ENCODE assay signal across 8 cellular contexts in the genomic region with DNA sequence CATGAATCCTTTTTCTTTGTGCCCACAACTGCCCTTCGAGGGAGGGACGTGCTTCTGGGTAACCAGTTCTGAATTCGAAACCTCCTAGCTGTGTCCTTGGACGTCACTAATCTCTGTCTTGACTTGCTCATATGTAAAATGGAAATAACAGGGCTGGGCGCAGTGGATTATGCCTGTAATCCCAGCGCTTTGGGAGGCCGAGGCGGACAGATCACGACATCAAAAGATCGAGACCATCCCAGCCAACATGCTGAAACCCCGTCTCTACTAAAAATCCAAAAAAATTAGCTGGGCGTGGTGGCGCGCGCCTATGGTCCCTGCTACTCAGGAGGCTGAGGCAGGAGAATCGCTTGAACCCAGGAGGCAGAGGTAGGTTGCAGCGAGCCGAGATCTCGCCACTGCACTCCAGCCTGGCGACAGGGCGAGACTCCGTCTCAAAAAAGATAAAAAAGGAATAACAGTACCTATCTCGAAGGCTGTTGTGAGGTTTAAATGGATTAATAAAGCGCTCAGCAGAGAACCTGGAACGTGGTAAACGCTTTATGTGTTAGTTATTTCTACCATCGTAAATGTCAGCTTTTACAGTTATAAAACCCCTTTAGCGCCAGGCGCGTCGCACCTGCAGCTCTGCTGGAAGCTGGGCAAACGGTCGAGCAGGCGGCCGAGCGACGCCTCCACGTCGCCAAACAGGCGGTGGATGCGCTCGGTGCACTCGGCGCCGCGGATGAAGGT. TPM values are rescaled to one million over a fixed set of nuclear protein-coding genes. Genes with fewer than 3 reads are reported as not detected.
A peak's percentile ranks its signal among the peaks of the same experiment; 100 is the strongest.
DNase-seq lines count a peak whose midpoint lies in the region; ATAC-seq, FAIRE-seq and TF ChIP-seq lines count a peak whose summit lies in the region.

No MANE protein-coding gene starts in this region.

- H3K27ac Mint-ChIP-seq in CD8-positive, alpha-beta T cell, result peak overlapping the region; percentile 98

- 13 to 23% methylated on average over 34 to 44 of the region's 46 CpGs for WGBS in esophagus squamous epithelium, 2 donors
- 15 to 16% methylated on average over 46 of the region's 46 CpGs for WGBS in pancreas, 2 donors

- peaks cover 33% of the 10 kb centered on the region for H3K4me1 ChIP-seq in CD8-positive, alpha-beta T cell (ENCODE audit: insufficient read depth, low read length)
- H3K4me1 ChIP-seq in Peyer's patch, result peaks cover 6 to 37% (median 12%) of the 10 kb centered on the region in 4 donors
- peaks cover 17 to 43% (median 24%) of the 10 kb centered on the region in 3 donors for H3K4me1 ChIP-seq in esophagus squamous epithelium
- H3K4me1 ChIP-seq in pancreas, result peaks cover 6 to 22% (median 20%) of the 10 kb centered on the region in 3 donors
- H3K4me1 ChIP-seq in foreskin keratinocyte, result no peaks in the 10 kb centered on the region

- no peaks in the 10 kb centered on the region for H3K9me3 ChIP-seq in CD8-positive, alpha-beta T cell (ENCODE audit: low read length)
- H3K9me3 ChIP-seq in Peyer's patch, result no peaks in the 10 kb centered on the region
- no peaks in the 10 kb centered on the region for H3K9me3 ChIP-seq in esophagus squamous epithelium
- H3K9me3 ChIP-seq in pancreas, result no peaks in the 10 kb centered on the region

- no peaks in the 10 kb centered on the region for H3K9me3 Mint-ChIP-seq in CD8-positive, alpha-beta T cell

- no peak for TF ChIP-seq POLR2A in Peyer's patch (IDR thresholded peaks at IDR 0.05)
- TF ChIP-seq POLR2A in esophagus squamous epithelium (IDR thresholded peaks at IDR 0.05), result no peak

- H3K36me3 ChIP-seq in CD8-positive, alpha-beta T cell (ENCODE audit: insufficient read depth, low read length), result peaks cover 29% of the 10 kb centered on the region
- H3K36me3 ChIP-seq in Peyer's patch (peaks cover 0 to 51% (median 0%) of the 10 kb centered on the region in 3 donors), esophagus squamous epithelium (peaks cover 0 to 61% (median 24%) of the 10 kb centered on the region in 3 donors), pancreas (peaks cover 0 to 17% (median 6%) of the 10 kb centered on the region in 3 donors)

- H3K36me3 Mint-ChIP-seq in CD8-positive, alpha-beta T cell, result peaks cover 69% of the 10 kb centered on the region

- DNase-seq in CD8-positive, alpha-beta T cell, result peak in 2 of 7 experiments; percentile 66 to 69
- DNase-seq in Peyer's patch (no peak), esophagus squamous epithelium (lab: John Stamatoyannopoulos, UW) (no peak), pancreas (peak in 3 of 6 donors; percentile 17 to 36 (median 24)), foreskin keratinocyte (no peak), kidney glomerular epithelial cell (lab: John Stamatoyannopoulos, UW) (no peak)

- no peak for FAIRE-seq in pancreas (lab: Jason Lieb, UNC)

- peak overlapping the region; percentile 100 for H3K4me3 Mint-ChIP-seq in CD8-positive, alpha-beta T cell

- peak overlapping the region; percentile 70 for H3K27ac ChIP-seq in CD8-positive, alpha-beta T cell (ENCODE audit: low read depth, low read length)
- H3K27ac ChIP-seq in Peyer's patch (peak overlapping the region; percentile 84 to 97 (median 92)), esophagus squamous epithelium (peak overlapping the region; percentile 85 to 92 (median 89)), pancreas (peak overlapping the region; percentile 83 to 94 (median 88)), foreskin keratinocyte (no peak overlapping the region)

- H3K4me1 Mint-ChIP-seq in CD8-positive, alpha-beta T cell (ENCODE audit: low read depth), result peaks cover 62% of the 10 kb centered on the region

- TF ChIP-seq CTCF in CD8-positive, alpha-beta T cell (IDR thresholded peaks at IDR 0.05), result no peak
- TF ChIP-seq CTCF in Peyer's patch (IDR thresholded peaks at IDR 0.05) (no peak), esophagus squamous epithelium (IDR thresholded peaks at IDR 0.05) (no peak), pancreas (IDR thresholded peaks at IDR 0.05) (no peak), foreskin keratinocyte (conservative IDR thresholded peaks at IDR 0.05) (no peak)

- CTCF ChIA-PET in CD8-positive, alpha-beta T cell (lab: Charles Lee), result interaction anchor here (0.9 to 2.6 kb wide), 6 partner anchors 9 to 188 kb away, joined by 3 to 17 read pairs (median 3); a partner anchor contains a TSS

- POLR2A ChIA-PET in CD8-positive, alpha-beta T cell (lab: Charles Lee), result interaction anchor here (0.6 to 1.7 kb wide), 6 partner anchors 9 to 151 kb away, joined by 3 to 19 read pairs (median 3); a partner anchor contains a TSS

- no peak for ATAC-seq in CD8-positive, alpha-beta T cell
- ATAC-seq in pancreas (peak in 1 of 4 donors; percentile 0), HG03108 (IDR thresholded peaks at IDR 0.05; ENCODE audit: unreplicated experiment) (no peak), foreskin keratinocyte (no peak), GM19452 (IDR thresholded peaks at IDR 0.05; ENCODE audit: unreplicated experiment) (no peak)

- H3K27me3 ChIP-seq in CD8-positive, alpha-beta T cell (ENCODE audit: insufficient read depth, low read length), result no peaks in the 10 kb centered on the region
- H3K27me3 ChIP-seq in Peyer's patch, result no peaks in the 10 kb centered on the region
- no peaks in the 10 kb centered on the region for H3K27me3 ChIP-seq in esophagus squamous epithelium
- no peaks in the 10 kb centered on the region for H3K27me3 ChIP-seq in pancreas
- no peaks in the 10 kb centered on the region for H3K27me3 ChIP-seq in foreskin keratinocyte

- no peaks in the 10 kb centered on the region for H3K27me3 Mint-ChIP-seq in CD8-positive, alpha-beta T cell (ENCODE audit: low read depth)

- intact Hi-C loops in CD8-positive, alpha-beta T cell (cut with DNase I, micrococcal nuclease), result loop anchor here (1.0 to 10.0 kb wide), 10 partner anchors 8 to 1404 kb away; a partner anchor contains a TSS
- intact Hi-C loops in esophagus squamous epithelium (cut with DNase I), result no loop called here
- intact Hi-C loops in pancreas (cut with DNase I), result no loop called here

- H3K4me3 ChIP-seq in CD8-positive, alpha-beta T cell (ENCODE audit: low read depth, low read length), result peak overlapping the region; percentile 82
- H3K4me3 ChIP-seq in Peyer's patch (peak overlapping the region; percentile 78 to 93 (median 85)), esophagus squamous epithelium (peak overlapping the region; percentile 70 to 93 (median 84)), pancreas (peak overlapping the region; percentile 80 to 95 (median 85))

RNA-seq across cellular contexts. Expression of a gene that starts 0.6 kb away (rescaled TPM):
- 10 to 100 TPM; 19.3 to 19.6 TPM for total RNA-seq in CD8-positive, alpha-beta T cell
- 10 to 100 TPM; 57.3 to 79.5 (median 77.0) TPM for total RNA-seq in Peyer's patch
- 10 to 100 TPM; 24.0 to 36.0 (median 30.1) TPM for total RNA-seq in esophagus squamous epithelium
- 10 to 100 TPM; 16.2 to 29.0 (median 23.0) TPM for total RNA-seq in pancreas
- polyA plus RNA-seq in pancreas, result 10 to 100 TPM; 18.8 to 21.0 TPM
- 23.5 and 23.9 TPM in 2 replicates for total RNA-seq in foreskin keratinocyte
- polyA plus RNA-seq in foreskin keratinocyte, result 16.9 and 17.6 TPM in 2 replicates

RNA-seq across cellular contexts. Expression of a gene that starts 0.8 kb away (rescaled TPM):
- total RNA-seq in CD8-positive, alpha-beta T cell, result 10 to 100 TPM; 44.9 to 50.0 TPM
- total RNA-seq in Peyer's patch, result 10 to 100 TPM in 2 of 4 donors, 1 to 10 TPM in 2; 6.9 to 20.6 (median 10.5) TPM
- 10 to 100 TPM; 14.1 to 29.6 (median 25.5) TPM for total RNA-seq in esophagus squamous epithelium
- total RNA-seq in pancreas, result 1 to 10 TPM; 4.7 to 9.4 (median 7.1) TPM
- 1 to 10 TPM; 6.7 to 8.0 TPM for polyA plus RNA-seq in pancreas
- total RNA-seq in foreskin keratinocyte, result 45.9 and 54.7 TPM in 2 replicates
- 30.2 and 40.3 TPM in 2 replicates for polyA plus RNA-seq in foreskin keratinocyte

RNA-seq across cellular contexts. Expression of a gene that starts 8.3 kb away (rescaled TPM):
- 1 to 10 TPM; 3.3 to 3.6 TPM for total RNA-seq in CD8-positive, alpha-beta T cell
- 10 to 100 TPM; 17.7 to 23.3 (median 18.9) TPM for total RNA-seq in Peyer's patch
- total RNA-seq in esophagus squamous epithelium, result 10 to 100 TPM; 14.3 to 21.8 (median 21.4) TPM
- 10 to 100 TPM in 1 of 6 donors, 1 to 10 TPM in 5; 3.1 to 14.0 (median 7.7) TPM for total RNA-seq in pancreas
- polyA plus RNA-seq in pancreas, result 1 to 10 TPM; 2.2 to 4.6 TPM
- total RNA-seq in foreskin keratinocyte, result 10.3 and 11.2 TPM in 2 replicates
- polyA plus RNA-seq in foreskin keratinocyte, result 11.8 and 14.4 TPM in 2 replicates

RNA-seq across cellular contexts. Expression of a gene that starts 12.9 kb away (rescaled TPM):
- under 1 TPM; 0.60 to 0.92 TPM for total RNA-seq in CD8-positive, alpha-beta T cell
- total RNA-seq in Peyer's patch (1 to 10 TPM; 4.3 to 9.9 (median 6.6) TPM), esophagus squamous epithelium (not detected), pancreas (10 to 100 TPM; 13.7 to 94.7 (median 45.4) TPM), foreskin keratinocyte (0.24 TPM in 1 of 2 replicates, not detected in the other)
- polyA plus RNA-seq in pancreas (10 to 100 TPM in 1 of 2 donors, 1 to 10 TPM in 1; 5.2 to 45.5 TPM), foreskin keratinocyte (0.08 TPM in 1 of 2 replicates, not detected in the other)

RNA-seq across cellular contexts. Expression of a gene that starts 27.6 kb away (rescaled TPM):
- total RNA-seq in CD8-positive, alpha-beta T cell, result 10 to 100 TPM; 64.2 to 66.5 TPM
- total RNA-seq in Peyer's patch (10 to 100 TPM; 37.1 to 63.1 (median 47.8) TPM), esophagus squamous epithelium (10 to 100 TPM; 21.5 to 38.9 (median 24.9) TPM), pancreas (10 to 100 TPM; 15.6 to 21.8 (median 19.5) TPM), foreskin keratinocyte (37.8 and 43.1 TPM in 2 replicates)
- polyA plus RNA-seq in pancreas (10 to 100 TPM; 27.8 to 34.8 TPM), foreskin keratinocyte (50.4 and 52.1 TPM in 2 replicates)

Comparison
In these comparisons a context has a peak if more than half of its experiments do, and no peak if none do; other contexts are left out.
1. intact Hi-C loops: an anchor here in CD8-positive, alpha-beta T cell (1.0 to 10.0 kb wide); none called in esophagus squamous epithelium and pancreas.